Comparison of ENCODE assay signal across 16 cellular contexts in the genomic region with DNA sequence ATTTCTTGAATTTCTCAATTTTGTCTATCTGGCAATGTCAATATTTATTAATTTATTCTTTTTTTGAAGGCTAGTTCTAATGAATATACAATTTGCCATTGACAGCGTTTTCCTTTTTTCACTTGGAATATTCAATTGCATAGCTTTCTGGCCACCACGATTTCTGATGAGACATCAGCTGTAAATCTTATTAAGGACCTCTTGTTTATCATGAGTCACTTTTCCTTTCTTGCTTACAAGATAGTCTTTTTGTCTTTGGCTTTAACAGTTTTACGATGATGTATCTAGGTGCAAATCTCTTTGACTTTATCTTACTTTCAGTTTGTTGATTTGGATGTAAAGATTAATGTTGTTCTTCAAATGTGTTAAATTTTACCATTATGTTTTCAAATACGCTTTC.
DNase-seq lines count a peak whose midpoint lies in the region; ATAC-seq and TF ChIP-seq lines count a peak whose summit lies in the region.
"Had no signal": no experiment of that assay in that cellular context is flagged by ENCODE, and none has a peak within 500 bp of the region (broad histone marks: within the 10 kb centered on the region; RNA-seq: fewer than 3 reads in every experiment).

No MANE protein-coding gene starts in this region.

- peak; percentile 48; the same call in 1 of the 2 replicates for ATAC-seq in PC-3
- ATAC-seq in T-cell (replicated peaks in 1 of 4): no peak

- no peak overlapping the region for H3K9ac ChIP-seq in PC-3 (ENCODE audit: low read length)

- H3K9me3 Mint-ChIP-seq in MCF 10A (ENCODE audit: unreplicated experiment) (peaks cover 8% of the 10 kb centered on the region), T-cell (peaks cover 11 to 18% (median 12%) of the 10 kb centered on the region in 3 donors)

- H3K4me1 Mint-ChIP-seq in MCF 10A (ENCODE audit: insufficient read depth, unreplicated experiment): peaks cover 6% of the 10 kb centered on the region
- no peaks in the 10 kb centered on the region for H3K4me1 Mint-ChIP-seq in T-cell

- H3F3A ChIP-seq in PC-3 (ENCODE audit: low read length, unreplicated experiment): no peaks in the 10 kb centered on the region

- no peaks in the 10 kb centered on the region for H4K20me1 ChIP-seq in PC-3 (ENCODE audit: low read length)

- intact Hi-C loops in MCF 10A (cut with micrococcal nuclease): no loop called here
- intact Hi-C loops in breast epithelium (cut with DNase I; ENCODE audit: low total_unique reads): no loop called here
- intact Hi-C loops in PC-3 (cut with micrococcal nuclease): no loop called here

- H2AFZ ChIP-seq in PC-3 (ENCODE audit: low read length): no peak overlapping the region

- H3K4me2 ChIP-seq in PC-3 (ENCODE audit: low read length): 0 out of 2 replicates have a peak overlapping the region, but pooled peaks have one; percentile 31

- no peak for TF ChIP-seq CTCF in MCF 10A (IDR thresholded peaks at IDR 0.05; ENCODE audit: unreplicated experiment)
- no peak for TF ChIP-seq CTCF in breast epithelium (IDR thresholded peaks at IDR 0.05)
- TF ChIP-seq CTCF in PC-3 (conservative IDR thresholded peaks at IDR 0.05; ENCODE audit: low read depth, low read length): no peak
- no peak for TF ChIP-seq CTCF in fibroblast of villous mesenchyme (IDR thresholded peaks at IDR 0.05; ENCODE audit: insufficient read depth, low read depth, low read length)

- peak overlapping the region; percentile 27 for H3K4me3 Mint-ChIP-seq in MCF 10A (ENCODE audit: unreplicated experiment)
- no peak overlapping the region for H3K4me3 Mint-ChIP-seq in T-cell

- H3K9me3 ChIP-seq in breast epithelium (no peaks in the 10 kb centered on the region), PC-3 (ENCODE audit: low read length) (no peaks in the 10 kb centered on the region)

- BruUV-seq in MCF 10A (replicated peaks; lab: Mats Ljungman, UMichigan) (no TSS peak), PC-3 (replicated peaks; lab: Mats Ljungman, UMichigan) (no TSS peak)

- H3K27ac Mint-ChIP-seq in MCF 10A (ENCODE audit: low read depth, unreplicated experiment): no peak overlapping the region
- no peak overlapping the region for H3K27ac Mint-ChIP-seq in T-cell

- POLR2A ChIA-PET in MCF 10A (lab: Yijun Ruan, JAX) (no interaction called here), PC-3 (lab: Charles Lee; ENCODE audit: unreplicated experiment) (no interaction called here), T-cell (lab: Charles Lee) (interaction anchor here in 1 of 2 donors (0.7 kb wide), 1 partner anchor 369 kb away, joined by 3 read pairs; no protein-coding TSS in a partner anchor)

- no peak overlapping the region for H3K4me3 ChIP-seq in breast epithelium
- H3K4me3 ChIP-seq in PC-3 (ENCODE audit: low read length): no peak overlapping the region
- H3K4me3 ChIP-seq in fibroblast of villous mesenchyme (ENCODE audit: low read depth, low read length): no peak overlapping the region

- CTCF ChIA-PET in MCF 10A (lab: Yijun Ruan, JAX) (interaction anchor here (0.5 kb wide), 1 partner anchor 1459 kb away, joined by 3 read pairs; no protein-coding TSS in a partner anchor), PC-3 (lab: Charles Lee) (no interaction called here), T-cell (lab: Charles Lee) (no interaction called here)

- no peaks in the 10 kb centered on the region for H3K9me2 ChIP-seq in PC-3 (replicated peaks; ENCODE audit: low read length)

- no peak for TF ChIP-seq POLR2A in breast epithelium (IDR thresholded peaks at IDR 0.05)

- H3K4me1 ChIP-seq in breast epithelium (no peaks in the 10 kb centered on the region), PC-3 (ENCODE audit: insufficient read depth, low read length) (no peaks in the 10 kb centered on the region)

- H3K79me2 ChIP-seq in PC-3 (ENCODE audit: low read length): no peaks in the 10 kb centered on the region

- H3K27me3 Mint-ChIP-seq in MCF 10A (ENCODE audit: insufficient read depth, unreplicated experiment): no peaks in the 10 kb centered on the region
- H3K27me3 Mint-ChIP-seq in T-cell: no peaks in the 10 kb centered on the region

- H3K36me3 Mint-ChIP-seq in MCF 10A (ENCODE audit: insufficient read depth, unreplicated experiment) (no peaks in the 10 kb centered on the region), T-cell (no peaks in the 10 kb centered on the region)

- H3K27me3 ChIP-seq in breast epithelium (no peaks in the 10 kb centered on the region), PC-3 (ENCODE audit: low read length) (no peaks in the 10 kb centered on the region)

- no peak overlapping the region for H3K27ac ChIP-seq in breast epithelium
- H3K27ac ChIP-seq in PC-3 (ENCODE audit: low read length): no peak overlapping the region

- H3K36me3 ChIP-seq in breast epithelium (no peaks in the 10 kb centered on the region), PC-3 (ENCODE audit: low read depth, low read length) (no peaks in the 10 kb centered on the region)

- DNase-seq in MCF 10A (ENCODE audit: unreplicated experiment) (no peak), breast epithelium (ENCODE audit: low spot score in 2 of 2) (no peak), PC-3 (peak; percentile 14), fibroblast of villous mesenchyme (ENCODE audit: low read depth) (peak; percentile 37), activated T-cell treated with anti-CD3 and anti-CD28 coated beads for 4 hours (no peak), T-cell (no peak), NCI-H82 treated with DMSO at 0.1 percent for 48 hours (lab: John Stamatoyannopoulos, UW; ENCODE audit: unreplicated experiment) (no peak)
- no peak for DNase-seq in effector CD4-positive, alpha-beta T cell
- DNase-seq: 8988T, C1 segment of cervical spinal cord, DMS 273 treated with DMSO at 0.1 percent for 48 hours, NCI-H1105, NCI-H1694, NCI-H2227 treated with DMSO at 0.1 percent for 48 hours, NCI-H524, Right ventricle myocardium superior had no signal

Comparison
In these comparisons a context has a peak if more than half of its experiments do, and no peak if none do; other contexts are left out.
1. DNase-seq: peak in PC-3 (single experiment) and fibroblast of villous mesenchyme (single experiment); none in MCF 10A (single experiment), breast epithelium (0 of 2), effector CD4-positive, alpha-beta T cell (single experiment), activated T-cell treated with anti-CD3 and anti-CD28 coated beads for 4 hours (single experiment), T-cell (0 of 34) and NCI-H82 treated with DMSO at 0.1 percent for 48 hours (single experiment).